In the genomic region with DNA sequence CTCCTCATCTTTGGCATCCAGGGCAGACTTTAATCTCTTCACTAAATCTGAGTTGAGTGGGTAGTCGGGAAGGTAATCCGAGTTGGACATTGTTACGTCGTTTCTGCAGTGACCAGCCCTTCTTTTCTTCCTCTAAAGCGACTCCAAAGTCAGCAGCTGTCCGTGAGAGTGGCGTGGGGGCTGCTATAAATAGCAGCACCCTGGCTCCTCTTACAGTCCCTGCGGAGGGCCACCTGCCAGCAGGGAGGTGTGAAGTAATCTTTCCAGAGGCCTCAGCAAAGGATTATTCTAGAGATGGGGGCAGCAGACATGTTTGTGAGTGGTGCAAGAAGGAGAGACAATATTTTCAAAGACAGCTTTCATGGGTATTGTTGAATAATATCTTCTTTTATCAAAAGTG, we compare ENCODE assay signal across 12 cellular contexts. TPM values are rescaled to one million over a fixed set of nuclear protein-coding genes. Genes with fewer than 3 reads are reported as not detected.
"Had no signal": no experiment of that assay in that cellular context is flagged by ENCODE, and none has a peak within 500 bp of the region (broad histone marks: within the 10 kb centered on the region; RNA-seq: fewer than 3 reads in every experiment).

A gene with protein sequence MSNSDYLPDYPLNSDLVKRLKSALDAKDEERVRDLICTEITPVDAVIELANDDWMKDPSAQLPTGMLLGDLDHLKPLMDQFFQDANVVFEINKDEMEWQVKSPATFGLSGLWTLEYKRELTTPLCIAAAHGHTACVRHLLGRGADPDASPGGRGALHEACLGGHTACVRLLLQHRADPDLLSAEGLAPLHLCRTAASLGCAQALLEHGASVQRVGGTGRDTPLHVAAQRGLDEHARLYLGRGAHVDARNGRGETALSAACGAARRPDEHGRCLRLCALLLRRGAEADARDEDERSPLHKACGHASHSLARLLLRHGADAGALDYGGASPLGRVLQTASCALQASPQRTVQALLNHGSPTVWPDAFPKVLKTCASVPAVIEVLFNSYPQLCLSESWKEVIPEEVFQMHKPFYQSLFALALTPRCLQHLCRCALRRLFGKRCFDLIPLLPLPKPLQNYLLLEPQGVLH (minus strand): TSS at position 151 of the 400 bp plus-strand sequence. CDS start 61 bp downstream, at position 90.

- H3K27me3 ChIP-seq: body of pancreas had no signal

- DNase-seq: activated effector memory CD4-positive, alpha-beta T cell treated with Interleukin-2 at 50 U/mL for 16 hours; amniotic stem cell; body of pancreas; erythroblast; nephron progenitor cell; small intestine had no signal

- H3K9me3 ChIP-seq: body of pancreas had no signal

- H3K4me3 ChIP-seq: body of pancreas had no signal

- H3K27ac ChIP-seq: body of pancreas had no signal

- H3K4me1 ChIP-seq: body of pancreas had no signal

- ATAC-seq: activated CD4-positive, CD25-positive, alpha-beta regulatory T cell treated with anti-CD3 and anti-CD28 coated beads, Interleukin-2, amount 50 U/mL, for 24 hours; activated naive CD4-positive, alpha-beta T cell treated with anti-CD3 and anti-CD28 coated beads, Interleukin-2, amount 50 U/mL, for 72 hours; body of pancreas had no signal

- H3K4me3 Mint-ChIP-seq: dendritic cell treated with granulocyte-macrophage colony-stimulating factor and Interleukin-4, amounts not matched to agents 40 ng/mL and 50 ng/mL, for 4 days; nephron progenitor cell; T-helper 2 cell treated with Interferon-gamma antibody and Interleukin-4, amounts not matched to agents 5 μg/mL and 100 μg/mL, for 36 hours had no signal

- H3K27ac Mint-ChIP-seq: activated naive CD4-positive, alpha-beta T cell treated with anti-CD3 and anti-CD28 coated beads, Interleukin-2, amount 50 U/mL, for 72 hours; dendritic cell treated with granulocyte-macrophage colony-stimulating factor and Interleukin-4, amounts not matched to agents 40 ng/mL and 50 ng/mL, for 4 days; T-helper 2 cell treated with Interferon-gamma antibody and Interleukin-4, amounts not matched to agents 5 μg/mL and 100 μg/mL, for 36 hours had no signal

- H3K27me3 Mint-ChIP-seq: dendritic cell treated with granulocyte-macrophage colony-stimulating factor and Interleukin-4, amounts not matched to agents 40 ng/mL and 50 ng/mL, for 4 days had no signal

RNA-seq across cellular contexts. Expression of the gene that starts here (rescaled TPM):
- total RNA-seq: activated naive CD4-positive, alpha-beta T cell treated with anti-CD3 and anti-CD28 coated beads, Interleukin-2, amount 50 U/mL, for 72 hours; body of pancreas; mucosa of gallbladder; osteoblast had no signal
- polyA plus RNA-seq: small intestine had no signal
